In genomic region chr7:138632384-138632783, GRCh38 we compare ENCODE assay signal across 21 cellular contexts.
DNase-seq lines count a peak whose midpoint lies in the region; ATAC-seq and TF ChIP-seq lines count a peak whose summit lies in the region.
"Had no signal": no experiment of that assay in that cellular context is flagged by ENCODE, and none has a peak within 500 bp of the region (broad histone marks: within the 10 kb centered on the region; RNA-seq: fewer than 3 reads in every experiment).

No MANE protein-coding gene starts in this region.

- peak overlapping the region; percentile 19 for H3K18ac ChIP-seq in neuronal stem cell (ENCODE audit: low read length)

- H3K14ac ChIP-seq in neuronal stem cell (ENCODE audit: low read length) = no peak overlapping the region

- H3K27me3 ChIP-seq in Loucy (ENCODE audit: insufficient read depth, low read length, poor library complexity, severe bottlenecking) = no peaks in the 10 kb centered on the region
- H3K27me3 ChIP-seq in endodermal cell (ENCODE audit: control insufficient read depth, insufficient read depth, low read length, poor library complexity, severe bottlenecking) = no peaks in the 10 kb centered on the region
- no peaks in the 10 kb centered on the region for H3K27me3 ChIP-seq in neuronal stem cell (ENCODE audit: control insufficient read depth in 3 of 3, insufficient read depth in 3 of 3, low read depth in 1 of 3, low read length in 3 of 3)
- H3K27me3 ChIP-seq: BE2C had no signal

- H3K27ac ChIP-seq in endodermal cell (ENCODE audit: low read depth, low read length) (no peak overlapping the region), neuronal stem cell (replicated peaks; ENCODE audit: low read length) (no peak overlapping the region)
- H3K27ac ChIP-seq: GM23248 had no signal

- ATAC-seq in activated naive CD4-positive, alpha-beta T cell treated with anti-CD3 and anti-CD28 coated beads, Interleukin-2, amount 50 U/mL, for 72 hours = no peak
- ATAC-seq in GM19463 (IDR thresholded peaks at IDR 0.05; ENCODE audit: unreplicated experiment) = no peak
- ATAC-seq: GM12878, HepG2 had no signal

- peak; percentile 2 for DNase-seq in endodermal cell
- no peak for DNase-seq in neuronal stem cell (ENCODE audit: low spot score)
- no peak for DNase-seq in activated naive CD4-positive, alpha-beta T cell treated with anti-CD3 and anti-CD28 coated beads, Interleukin-2, amount 50 U/mL, for 72 hours (ENCODE audit: low spot score in 2 of 2)
- no peak for DNase-seq in ureter (ENCODE audit: low spot score)
- DNase-seq: ACHN; BE2C; C1 segment of cervical spinal cord; CD4-positive, CD25-positive, alpha-beta regulatory T cell; CD8-positive, alpha-beta memory T cell; COR-L47; DMS 273 treated with DMSO at 0.1 percent for 48 hours; DMS53; DND-41; EL; GM23248 had no signal

- no peaks in the 10 kb centered on the region for H3K4me1 Mint-ChIP-seq in endodermal cell
- H3K4me1 Mint-ChIP-seq: CD8-positive, alpha-beta memory T cell; IgD-negative memory B cell had no signal

- no peaks in the 10 kb centered on the region for H3K79me2 ChIP-seq in Loucy (ENCODE audit: insufficient read depth, low read length)

- no peak overlapping the region for H4K91ac ChIP-seq in neuronal stem cell (ENCODE audit: low read depth, low read length, poor library complexity)

- H3K4me2 ChIP-seq in Loucy (ENCODE audit: low read depth, low read length, poor library complexity, severe bottlenecking) (peak overlapping the region; percentile 46), neuronal stem cell (ENCODE audit: insufficient read depth, low read length, poor library complexity, severe bottlenecking) (no peak overlapping the region)

- H3K9me2 ChIP-seq in Loucy (replicated peaks; ENCODE audit: low read depth, low read length) = no peaks in the 10 kb centered on the region

- WGBS in endodermal cell (ENCODE audit: insufficient coverage in 1 of 2, insufficient read length in 1 of 2), 2 experiments = 84 to 100% methylated on average over 1 to 2 of the region's 2 CpGs
- no CpG with 5 or more reads among the region's 2 CpGs for WGBS in neuronal stem cell (ENCODE audit: extremely low coverage in 2 of 2, insufficient read length in 2 of 2, insufficient replicate concordance in 1 of 2), 2 donors

- H3K79me1 ChIP-seq in neuronal stem cell (ENCODE audit: low read depth, low read length) = no peaks in the 10 kb centered on the region

- no peak overlapping the region for H2BK15ac ChIP-seq in neuronal stem cell (ENCODE audit: low read length)

- no peak overlapping the region for H3K4ac ChIP-seq in neuronal stem cell (ENCODE audit: low read length)

- no peaks in the 10 kb centered on the region for H3F3A ChIP-seq in Loucy (ENCODE audit: low read depth)

- H3K9ac ChIP-seq in Loucy (ENCODE audit: low read depth, low read length, poor library complexity, severe bottlenecking) = peak overlapping the region; percentile 44
- H3K9ac ChIP-seq in endodermal cell (ENCODE audit: extremely low read depth, low read length, poor library complexity, severe bottlenecking) = no peak overlapping the region
- H3K9ac ChIP-seq in neuronal stem cell (ENCODE audit: low read depth, low read length, poor library complexity) = no peak overlapping the region
- H3K9ac ChIP-seq: GM23248 had no signal

- H2AK5ac ChIP-seq in neuronal stem cell (ENCODE audit: low read depth, low read length) = no peak overlapping the region

- H2AFZ ChIP-seq in Loucy (ENCODE audit: low read length) (peak overlapping the region; percentile 38; the same call in 1 of the 2 replicates), neuronal stem cell (ENCODE audit: low read length) (no peak overlapping the region)
- H2AFZ ChIP-seq: GM23248 had no signal

- H3K4me3 ChIP-seq in Loucy (ENCODE audit: low read length, poor library complexity, severe bottlenecking) (peak overlapping the region; percentile 27), endodermal cell (ENCODE audit: low read length) (no peak overlapping the region), neuronal stem cell (ENCODE audit: low read length in 2 of 2) (no peak overlapping the region)
- H3K4me3 ChIP-seq: GM12878, GM23248, HAP-1 had no signal

- no peak overlapping the region for H4K8ac ChIP-seq in neuronal stem cell (ENCODE audit: low read depth, low read length)

- H3K36me3 Mint-ChIP-seq in endodermal cell (ENCODE audit: low read depth) = no peaks in the 10 kb centered on the region
- no peaks in the 10 kb centered on the region for H3K36me3 Mint-ChIP-seq in activated naive CD4-positive, alpha-beta T cell treated with anti-CD3 and anti-CD28 coated beads, Interleukin-2, amount 50 U/mL, for 72 hours
- H3K36me3 Mint-ChIP-seq: CD4-positive, CD25-positive, alpha-beta regulatory T cell; IgD-negative memory B cell had no signal

- H2BK12ac ChIP-seq in neuronal stem cell (ENCODE audit: low read length) = no peak overlapping the region

- no peaks in the 10 kb centered on the region for H3K27me3 Mint-ChIP-seq in endodermal cell (ENCODE audit: insufficient read depth)

- no peak for TF ChIP-seq CTCF in Loucy (conservative IDR thresholded peaks at IDR 0.05; ENCODE audit: low read length)
- no peak for TF ChIP-seq CTCF in endodermal cell (conservative IDR thresholded peaks at IDR 0.05)

- H3K4me1 ChIP-seq in Loucy (ENCODE audit: insufficient read depth, low read length, poor library complexity, severe bottlenecking) (peaks cover 41% of the 10 kb centered on the region), endodermal cell (ENCODE audit: control insufficient read depth, insufficient read depth, low read length) (no peaks in the 10 kb centered on the region), neuronal stem cell (ENCODE audit: control insufficient read depth in 2 of 2, insufficient read depth in 1 of 2, low read depth in 1 of 2, low read length in 2 of 2) (peaks cover 0 to 3% of the 10 kb centered on the region in 2 donors)
- H3K4me1 ChIP-seq: BE2C, HAP-1 had no signal

- no peak overlapping the region for H3K23ac ChIP-seq in neuronal stem cell (ENCODE audit: low read depth, low read length, poor library complexity)

- H2BK5ac ChIP-seq in neuronal stem cell (ENCODE audit: low read length) = no peak overlapping the region

- H4K20me1 ChIP-seq in Loucy (ENCODE audit: insufficient read depth, low read length, poor library complexity, severe bottlenecking) = no peaks in the 10 kb centered on the region

- H3K9me3 Mint-ChIP-seq in endodermal cell = no peaks in the 10 kb centered on the region
- H3K9me3 Mint-ChIP-seq in activated naive CD4-positive, alpha-beta T cell treated with anti-CD3 and anti-CD28 coated beads, Interleukin-2, amount 50 U/mL, for 72 hours = no peaks in the 10 kb centered on the region
- H3K9me3 Mint-ChIP-seq: CD8-positive, alpha-beta memory T cell had no signal

- no peak overlapping the region for H3K27ac Mint-ChIP-seq in endodermal cell
- H3K27ac Mint-ChIP-seq in activated naive CD4-positive, alpha-beta T cell treated with anti-CD3 and anti-CD28 coated beads, Interleukin-2, amount 50 U/mL, for 72 hours = no peak overlapping the region
- H3K27ac Mint-ChIP-seq: CD4-positive, CD25-positive, alpha-beta regulatory T cell; IgD-negative memory B cell had no signal

- H3K36me3 ChIP-seq in Loucy (ENCODE audit: insufficient read depth, low read length) (no peaks in the 10 kb centered on the region), endodermal cell (ENCODE audit: control insufficient read depth, insufficient read depth, low read length) (no peaks in the 10 kb centered on the region), neuronal stem cell (replicated peaks in 1 of 2; ENCODE audit: control insufficient read depth in 2 of 2, insufficient read depth in 2 of 2, low read length in 2 of 2) (no peaks in the 10 kb centered on the region)
- H3K36me3 ChIP-seq: BE2C, HAP-1 had no signal

- no peak overlapping the region for H3K4me3 Mint-ChIP-seq in endodermal cell
- H3K4me3 Mint-ChIP-seq: CD4-positive, CD25-positive, alpha-beta regulatory T cell; CD8-positive, alpha-beta memory T cell had no signal

- H2BK120ac ChIP-seq in neuronal stem cell (ENCODE audit: low read depth, low read length) = no peak overlapping the region

- H3K9me3 ChIP-seq in Loucy (ENCODE audit: insufficient read depth, low read depth, low read length) (no peaks in the 10 kb centered on the region), endodermal cell (ENCODE audit: control insufficient read depth, low read length) (no peaks in the 10 kb centered on the region), neuronal stem cell (replicated peaks in 1 of 2; ENCODE audit: control insufficient read depth in 2 of 2, insufficient read depth in 1 of 2, low read depth in 1 of 2, low read length in 2 of 2) (peaks cover 0 to 9% of the 10 kb centered on the region in 2 donors)
- H3K9me3 ChIP-seq: HAP-1 had no signal
